In genomic region chr6:137810554-137811120, GRCh38 we compare ENCODE assay signal across 9 cellular contexts. TPM values are rescaled to one million over a fixed set of nuclear protein-coding genes. Genes with fewer than 3 reads are reported as not detected.
DNase-seq lines count a peak whose midpoint lies in the region; ATAC-seq and TF ChIP-seq lines count a peak whose summit lies in the region.
"Had no signal": no experiment of that assay in that cellular context is flagged by ENCODE, and none has a peak within 500 bp of the region (broad histone marks: within the 10 kb centered on the region; RNA-seq: fewer than 3 reads in every experiment).

No MANE protein-coding gene starts in this region.

- H3K4me3 ChIP-seq in CD8-positive, alpha-beta memory T cell (ENCODE audit: low read length) = peak overlapping the region; percentile 21
- H3K4me3 ChIP-seq in Karpas-422 (ENCODE audit: low read length) (no peak overlapping the region), neutrophil (ENCODE audit: low read depth in 1 of 2, low read length in 1 of 2) (peak overlapping the region; percentile 3 to 37)

- no peak for TF ChIP-seq CTCF in neutrophil (IDR thresholded peaks at IDR 0.05)

- POLR2A ChIA-PET in CD8-positive, alpha-beta memory T cell (lab: Charles Lee) = interaction anchor here (1.2 to 2.0 kb wide), 2 partner anchors 9 to 57 kb away, joined by 3 to 10 read pairs; partner anchors contain the start of gene TNFAIP3

- no peak for DNase-seq in CD8-positive, alpha-beta memory T cell
- peak; percentile 28 for DNase-seq in Karpas-422
- no peak for DNase-seq in activated naive CD4-positive, alpha-beta T cell treated with anti-CD3 and anti-CD28 coated beads, Interleukin-2, amount 50 U/mL, for 72 hours (ENCODE audit: low spot score in 2 of 2)
- DNase-seq in HPDE6-E6E7 (ENCODE audit: extremely low spot score) = no peak
- DNase-seq: nephron progenitor cell had no signal

- peaks cover 15 to 36% (median 24%) of the 10 kb centered on the region in 3 donors for H3K4me1 Mint-ChIP-seq in CD8-positive, alpha-beta memory T cell

- peaks cover 0 to 4% of the 10 kb centered on the region in 2 donors for H3K27me3 Mint-ChIP-seq in CD8-positive, alpha-beta memory T cell

- no peaks in the 10 kb centered on the region for H3K36me3 Mint-ChIP-seq in CD8-positive, alpha-beta memory T cell
- H3K36me3 Mint-ChIP-seq in activated naive CD4-positive, alpha-beta T cell treated with anti-CD3 and anti-CD28 coated beads, Interleukin-2, amount 50 U/mL, for 72 hours = peaks cover 6 to 21% of the 10 kb centered on the region in 2 donors

- H3K4me1 ChIP-seq in CD8-positive, alpha-beta memory T cell (ENCODE audit: insufficient read depth, low read length) = peaks cover 19% of the 10 kb centered on the region
- H3K4me1 ChIP-seq in Karpas-422 (ENCODE audit: low read length) (peaks cover 6% of the 10 kb centered on the region; the same call in 1 of the 2 replicates), neutrophil (ENCODE audit: control insufficient read depth in 1 of 2, insufficient read depth in 1 of 2, low read depth in 1 of 2, low read length in 1 of 2) (peaks cover 25 to 26% of the 10 kb centered on the region in 2 experiments)

- peak overlapping the region; percentile 5 to 77 (median 65) for H3K4me3 Mint-ChIP-seq in CD8-positive, alpha-beta memory T cell
- H3K4me3 Mint-ChIP-seq: nephron progenitor cell had no signal

- H3K9me3 ChIP-seq in CD8-positive, alpha-beta memory T cell (ENCODE audit: low read length) = no peaks in the 10 kb centered on the region
- H3K9me3 ChIP-seq in Karpas-422 (ENCODE audit: low read length) (no peaks in the 10 kb centered on the region), neutrophil (no peaks in the 10 kb centered on the region)

- H3K27ac ChIP-seq in CD8-positive, alpha-beta memory T cell (ENCODE audit: low read depth, low read length) = peak overlapping the region; percentile 35
- H3K27ac ChIP-seq in Karpas-422 (ENCODE audit: low read length) = no peak overlapping the region
- H3K27ac ChIP-seq in neutrophil = peak overlapping the region; percentile 92

- no peak overlapping the region for H2AFZ ChIP-seq in Karpas-422 (ENCODE audit: low read length)

- no peaks in the 10 kb centered on the region for H3K79me2 ChIP-seq in Karpas-422 (ENCODE audit: low read length)

- CTCF ChIA-PET in CD8-positive, alpha-beta memory T cell (lab: Charles Lee) = interaction anchor here (0.8 to 2.3 kb wide), 7 partner anchors 10 to 169 kb away, joined by 3 to 11 read pairs (median 3); partner anchors contain the start of gene TNFAIP3

- peak overlapping the region; percentile 72 to 97 (median 94) for H3K27ac Mint-ChIP-seq in CD8-positive, alpha-beta memory T cell
- peak overlapping the region; percentile 87 to 96 for H3K27ac Mint-ChIP-seq in activated naive CD4-positive, alpha-beta T cell treated with anti-CD3 and anti-CD28 coated beads, Interleukin-2, amount 50 U/mL, for 72 hours
- H3K27ac Mint-ChIP-seq: nephron progenitor cell had no signal

- H3K9me2 ChIP-seq in Karpas-422 (replicated peaks; ENCODE audit: insufficient read depth, low read length) = no peaks in the 10 kb centered on the region

- H3K4me2 ChIP-seq in Karpas-422 (ENCODE audit: low read depth, low read length, poor library complexity, severe bottlenecking) = no peak overlapping the region

- H3K9me3 Mint-ChIP-seq in CD8-positive, alpha-beta memory T cell = peaks cover 0 to 2% (median 0%) of the 10 kb centered on the region in 5 donors
- H3K9me3 Mint-ChIP-seq in activated naive CD4-positive, alpha-beta T cell treated with anti-CD3 and anti-CD28 coated beads, Interleukin-2, amount 50 U/mL, for 72 hours = peaks cover 9 to 17% of the 10 kb centered on the region in 2 donors
- H3K9me3 Mint-ChIP-seq: nephron progenitor cell had no signal

- no peaks in the 10 kb centered on the region for H3K27me3 ChIP-seq in CD8-positive, alpha-beta memory T cell (ENCODE audit: insufficient read depth, low read length, poor library complexity, severe bottlenecking)
- H3K27me3 ChIP-seq in Karpas-422 (ENCODE audit: low read length) (no peaks in the 10 kb centered on the region), neutrophil (no peaks in the 10 kb centered on the region)

- no peaks in the 10 kb centered on the region for H4K20me1 ChIP-seq in Karpas-422 (ENCODE audit: insufficient read depth, low read depth, low read length)

- ATAC-seq in activated naive CD4-positive, alpha-beta T cell treated with anti-CD3 and anti-CD28 coated beads, Interleukin-2, amount 50 U/mL, for 72 hours = no peak
- no peak for ATAC-seq in SK-N-SH treated with all-trans-retinoic acid at 6 μM for 48 hours
- no peak for ATAC-seq in GM18861 (IDR thresholded peaks at IDR 0.05; ENCODE audit: unreplicated experiment)
- ATAC-seq in GM21717 (IDR thresholded peaks at IDR 0.05; ENCODE audit: unreplicated experiment) = no peak

- no peak overlapping the region for H3K9ac ChIP-seq in Karpas-422 (ENCODE audit: low read length)

- no peaks in the 10 kb centered on the region for H3K36me3 ChIP-seq in CD8-positive, alpha-beta memory T cell (ENCODE audit: insufficient read depth, low read length)
- no peaks in the 10 kb centered on the region for H3K36me3 ChIP-seq in Karpas-422 (ENCODE audit: insufficient read depth, low read length)
- H3K36me3 ChIP-seq in neutrophil = no peaks in the 10 kb centered on the region

TF ChIP-seq in SK-N-SH treated with all-trans-retinoic acid at 6 μM for 48 hours, 23 proteins besides CTCF, POLR2A, EP300 and RAD21 (continues in another document):
- TF ChIP-seq PATZ1 (CRISPR knock-in tag; IDR thresholded peaks at IDR 0.05; ENCODE audit: borderline replicate concordance) = no peak
- no peak for TF ChIP-seq CREB5 (CRISPR knock-in tag; IDR thresholded peaks at IDR 0.05; ENCODE audit: low read depth)
- TF ChIP-seq ZNF70 (CRISPR knock-in tag; IDR thresholded peaks at IDR 0.05) = no peak
- TF ChIP-seq TSHZ2 (CRISPR knock-in tag; IDR thresholded peaks at IDR 0.05) = no peak
- no peak for TF ChIP-seq ZFP30 (CRISPR knock-in tag; IDR thresholded peaks at IDR 0.05)

RNA-seq across cellular contexts. Expression of gene TNFAIP3, which starts 56.4 kb away (rescaled TPM):
- total RNA-seq in CD8-positive, alpha-beta memory T cell = 100 to 1,000 TPM; 267 to 298 TPM
- polyA plus RNA-seq in CD8-positive, alpha-beta memory T cell = 127 TPM
- 0.72 and 0.75 TPM in 2 replicates for total RNA-seq in Karpas-422 (2014; rRNA removed; shearing (Covaris generic); ENCODE audit: low replicate concordance)
- 100 to 1,000 TPM; 217 to 268 TPM for total RNA-seq in activated naive CD4-positive, alpha-beta T cell treated with anti-CD3 and anti-CD28 coated beads, Interleukin-2, amount 50 U/mL, for 72 hours

Comparison
In these comparisons a context has a peak if more than half of its experiments do, and no peak if none do; other contexts are left out.
1. RNA of gene TNFAIP3, which starts 56.4 kb away (total RNA-seq): 267 to 298 TPM in CD8-positive, alpha-beta memory T cell and 217 to 268 TPM in activated naive CD4-positive, alpha-beta T cell treated with anti-CD3 and anti-CD28 coated beads, Interleukin-2, amount 50 U/mL, for 72 hours; 0.72 to 0.75 TPM in Karpas-422; every median in the first group is over 100 times any median in the second.